In the genomic region with DNA sequence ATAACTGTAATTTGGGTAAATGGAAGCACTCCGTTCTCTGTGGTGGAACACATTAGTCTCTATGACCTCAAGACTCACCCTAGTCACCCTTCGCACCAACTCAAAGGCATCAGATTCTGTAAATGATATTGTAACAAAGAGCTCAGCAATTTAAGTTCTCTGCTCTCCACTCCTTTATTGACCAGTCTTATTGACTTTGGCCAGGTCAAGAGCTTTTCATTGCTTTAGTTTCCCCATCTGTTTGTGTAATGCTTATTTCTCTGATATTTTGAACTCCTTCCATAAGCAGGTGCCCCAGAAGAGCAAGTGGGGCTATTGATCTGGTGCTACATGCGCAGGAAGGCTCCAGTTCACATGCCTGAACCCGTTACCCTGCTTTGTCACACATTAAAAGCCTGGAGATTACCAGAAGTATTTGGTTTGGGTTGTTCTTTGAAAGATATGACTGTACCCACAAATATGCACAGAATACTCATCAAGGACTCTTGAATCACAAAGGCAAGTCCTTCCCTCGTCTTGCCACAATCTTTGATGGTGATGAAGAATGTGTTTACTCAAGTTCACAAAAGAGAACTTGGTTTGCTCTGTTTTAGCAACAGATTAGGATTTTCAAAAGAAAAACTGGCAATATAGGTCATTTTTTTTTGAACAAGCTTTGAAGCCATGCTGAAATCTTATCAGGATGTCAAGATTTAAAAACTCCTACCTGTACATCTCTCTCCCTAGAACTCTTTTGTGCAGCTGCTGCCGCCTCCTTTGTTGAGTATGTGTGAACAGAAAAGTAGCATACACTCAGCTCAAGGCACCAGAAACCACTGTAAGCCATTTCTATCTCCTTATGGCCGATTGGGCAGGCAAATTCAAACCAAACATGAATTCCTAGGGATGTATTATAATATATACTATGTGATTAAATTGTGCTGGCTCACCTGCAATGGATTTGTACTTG, we compare ENCODE assay signal across 10 cellular contexts.
DNase-seq lines count a peak whose midpoint lies in the region; TF ChIP-seq lines count a peak whose summit lies in the region.
"Had no signal": no experiment of that assay in that cellular context is flagged by ENCODE, and none has a peak within 500 bp of the region (broad histone marks: within the 10 kb centered on the region; RNA-seq: fewer than 3 reads in every experiment).

No MANE protein-coding gene starts in this region.

- in situ Hi-C loops in GM13976 (cut with MboI; ENCODE audit: low sequenced_read_pairs, unreplicated experiment) = loop anchor here (25.0 kb wide), 1 partner anchor 1543 kb away; no protein-coding TSS in a partner anchor

- H3K4me3 ChIP-seq in fibroblast of mammary gland (ENCODE audit: control insufficient read depth, low read depth, low read length) = no peak overlapping the region

- peak; percentile 51 for DNase-seq in GM04503 (ENCODE audit: low read depth)
- DNase-seq in NCI-H226 = peak; percentile 81
- DNase-seq in fibroblast of mammary gland (ENCODE audit: low read depth) = peak; percentile 92
- peak; percentile 19 for DNase-seq in putamen (ENCODE audit: low spot score)
- no peak for DNase-seq in NCI-H2081 treated with DMSO at 0.1 percent for 48 hours (lab: John Stamatoyannopoulos, UW)
- DNase-seq in DMS79 (lab: John Stamatoyannopoulos, UW) = no peak
- DNase-seq in GM13976 (ENCODE audit: low spot score) = no peak
- DNase-seq: activated effector memory CD4-positive, alpha-beta T cell treated with anti-CD3 and anti-CD28 coated beads, Interleukin-2, amount 50 U/mL, for 16 hours; NCI-H1694; SW 1271 had no signal

- no peak for TF ChIP-seq CTCF in fibroblast of mammary gland (conservative IDR thresholded peaks at IDR 0.05; ENCODE audit: control insufficient read depth, insufficient read depth, low read depth, low read length)
- TF ChIP-seq CTCF in GM13976 (IDR thresholded peaks at IDR 0.05; ENCODE audit: borderline replicate concordance, control extremely low read depth, extremely low read depth, insufficient read depth, missing control alignments) = no peak

Comparison
In these comparisons a context has a peak if more than half of its experiments do, and no peak if none do; other contexts are left out.
1. DNase-seq: peak in GM04503 (single experiment), NCI-H226 (single experiment), fibroblast of mammary gland (single experiment) and putamen (single experiment); none in NCI-H2081 treated with DMSO at 0.1 percent for 48 hours (single experiment), DMS79 (single experiment) and GM13976 (single experiment).